Comparison of ENCODE assay signal across 31 cellular contexts in genomic region chr7:5345671-5346070, GRCh38.
"Had no signal": no experiment of that assay in that cellular context is flagged by ENCODE, and none has a peak within 500 bp of the region (broad histone marks: within the 10 kb centered on the region; RNA-seq: fewer than 3 reads in every experiment).

No MANE protein-coding gene starts in this region.

- H3K27ac Mint-ChIP-seq: activated CD8-positive, alpha-beta T cell treated with anti-CD3 and anti-CD28 coated beads for 36 hours; activated naive CD8-positive, alpha-beta T cell treated with anti-CD3 and anti-CD28 coated beads for 36 hours; activated T-cell treated with anti-CD3 and anti-CD28 coated beads, Interleukin-2, amount 50 U/mL, for 72 hours; activated T-helper 17 cell treated with anti-CD3 and anti-CD28 coated beads, Interleukin-2, amount 50 U/mL, for 72 hours had no signal

- DNase-seq: activated CD4-positive, alpha-beta T cell treated with anti-CD3 and anti-CD28 coated beads for 1 hour; activated CD4-positive, alpha-beta T cell treated with anti-CD3 and anti-CD28 coated beads for 48 hours; activated CD4-positive, CD25-positive, alpha-beta regulatory T cell; activated CD8-positive, alpha-beta T cell treated with anti-CD3 and anti-CD28 coated beads for 36 hours; activated effector memory CD4-positive, alpha-beta T cell treated with anti-CD3 and anti-CD28 coated beads, Interleukin-2, amount 50 U/mL, for 16 hours; activated naive CD4-positive, alpha-beta T cell; activated naive CD4-positive, alpha-beta T cell treated with anti-CD3 and anti-CD28 coated beads, Interleukin-2, amount 50 U/mL, for 16 hours; activated naive CD8-positive, alpha-beta T cell treated with anti-CD3 and anti-CD28 coated beads for 36 hours; activated T-cell treated with anti-CD3 and anti-CD28 coated beads, Interleukin-2, amount 50 U/mL, for 1 hour; activated T-cell treated with anti-CD3 and anti-CD28 coated beads, Interleukin-2, amount 50 U/mL, for 72 hours; amniotic stem cell; brain microvascular endothelial cell; Kasumi-1; MG63; NCI-H1048; NCI-H1105 treated with DMSO at 0.1 percent for 48 hours; NCI-H1436; NCI-H1694; NCI-H2029; NCI-H345; NCI-H524 treated with DMSO at 0.1 percent for 48 hours; NK-92 treated with Interleukin-12 subunit alpha and Interleukin-12 subunit beta, amount 100 ng/mL, for 24 hours; PC-3; Right ventricle myocardium superior; SW 1271; T1000; WERI-Rb-1 had no signal

- H3K27me3 ChIP-seq: brain microvascular endothelial cell, MG63 had no signal

- ATAC-seq: activated CD8-positive, alpha-beta T cell treated with anti-CD3 and anti-CD28 coated beads for 36 hours; activated T-cell treated with anti-CD3 and anti-CD28 coated beads, Interleukin-2, amount 50 U/mL, for 72 hours; activated T-helper 17 cell treated with anti-CD3 and anti-CD28 coated beads, Interleukin-2, amount 50 U/mL, for 72 hours; PC-3 had no signal

- H3K27me3 Mint-ChIP-seq: activated CD8-positive, alpha-beta T cell treated with anti-CD3 and anti-CD28 coated beads for 36 hours; activated naive CD8-positive, alpha-beta T cell treated with anti-CD3 and anti-CD28 coated beads for 36 hours; activated T-helper 17 cell treated with anti-CD3 and anti-CD28 coated beads, Interleukin-2, amount 50 U/mL, for 72 hours; central memory CD8-positive, alpha-beta T cell had no signal

- H3K27ac ChIP-seq: brain microvascular endothelial cell, RWPE1, WERI-Rb-1 had no signal

- FAIRE-seq: RCC 7860 had no signal

- H3K4me3 ChIP-seq: MG63 had no signal

- H3K4me1 Mint-ChIP-seq: activated naive CD8-positive, alpha-beta T cell treated with anti-CD3 and anti-CD28 coated beads for 36 hours; activated T-helper 17 cell treated with anti-CD3 and anti-CD28 coated beads, Interleukin-2, amount 50 U/mL, for 72 hours had no signal

- H3K4me3 Mint-ChIP-seq: activated CD8-positive, alpha-beta T cell treated with anti-CD3 and anti-CD28 coated beads for 36 hours; activated naive CD8-positive, alpha-beta T cell treated with anti-CD3 and anti-CD28 coated beads for 36 hours; activated T-cell treated with anti-CD3 and anti-CD28 coated beads, Interleukin-2, amount 50 U/mL, for 72 hours; activated T-helper 17 cell treated with anti-CD3 and anti-CD28 coated beads, Interleukin-2, amount 50 U/mL, for 72 hours; central memory CD8-positive, alpha-beta T cell had no signal
